8 cellular contexts compared by ENCODE assay signal in genomic region chr5:10563132-10563939, GRCh38. TPM values are rescaled to one million over a fixed set of nuclear protein-coding genes. Genes with fewer than 3 reads are reported as not detected.
A peak's percentile ranks its signal among the peaks of the same experiment; 100 is the strongest.
DNase-seq lines count a peak whose midpoint lies in the region; ATAC-seq and TF ChIP-seq lines count a peak whose summit lies in the region.

No MANE protein-coding gene starts in this region.

- TF ChIP-seq CTCF in dorsolateral prefrontal cortex (IDR thresholded peaks at IDR 0.05 in 54 of 56, conservative IDR thresholded peaks at IDR 0.05 in 2 of 56; ENCODE audit: low read depth in 1 of 56, partially characterized antibody in 56 of 56) = no peak
- no peak for TF ChIP-seq CTCF in mucosa of descending colon (IDR thresholded peaks at IDR 0.05)

- intact Hi-C loops in dorsolateral prefrontal cortex (cut with DNase I) = no loop called here
- intact Hi-C loops in mucosa of descending colon (cut with DNase I, micrococcal nuclease) = no loop called here

- peaks cover 0 to 25% (median 0%) of the 10 kb centered on the region in 45 donors for H3K27me3 ChIP-seq in dorsolateral prefrontal cortex

- no peaks in the 10 kb centered on the region for H3K9me3 Mint-ChIP-seq in stimulated activated naive B cell treated with anti-CD40 and anti-IgM and Interleukin-4, amounts not matched to agents 10 μg/mL and 1 μg/mL and 100 μg/mL, for 72 hours

- DNase-seq in 8988T (peak; percentile 63), T-helper 9 cell (peak; percentile 42), dorsolateral prefrontal cortex (peak in 1 of 10 donors; percentile 47), mucosa of descending colon (peak in 2 of 3 donors; percentile 63 to 74), SHP77 treated with DMSO at 0.1 percent for 48 hours (lab: John Stamatoyannopoulos, UW) (no peak)
- DNase-seq in stimulated activated naive B cell treated with anti-CD40 and anti-IgM and Interleukin-4, amounts not matched to agents 10 μg/mL and 1 μg/mL and 100 μg/mL, for 72 hours = peak; percentile 86

- H3K4me3 ChIP-seq in dorsolateral prefrontal cortex (peak overlapping the region; percentile 54 to 81 (median 72)), mucosa of descending colon (peak overlapping the region; percentile 30)

- peak overlapping the region in 50 of 59 donors; percentile 20 to 90 (median 73) for H3K27ac ChIP-seq in dorsolateral prefrontal cortex

- peaks cover 46 to 69% of the 10 kb centered on the region in 2 donors for H3K4me1 Mint-ChIP-seq in stimulated activated naive B cell treated with anti-CD40 and anti-IgM and Interleukin-4, amounts not matched to agents 10 μg/mL and 1 μg/mL and 100 μg/mL, for 72 hours

- peak; percentile 31 for ATAC-seq in GM18909 (IDR thresholded peaks at IDR 0.05; ENCODE audit: poor library complexity, unreplicated experiment)
- ATAC-seq in HG03135 (IDR thresholded peaks at IDR 0.05; ENCODE audit: unreplicated experiment) = peak; percentile 31
- peak; percentile 56 for ATAC-seq in mucosa of descending colon
- peak; percentile 40 to 44 for ATAC-seq in stimulated activated naive B cell treated with anti-CD40 and anti-IgM and Interleukin-4, amounts not matched to agents 10 μg/mL and 1 μg/mL and 100 μg/mL, for 72 hours (replicated peaks)

- H3K27ac Mint-ChIP-seq in stimulated activated naive B cell treated with anti-CD40 and anti-IgM and Interleukin-4, amounts not matched to agents 10 μg/mL and 1 μg/mL and 100 μg/mL, for 72 hours = peak overlapping the region; percentile 99

- H3K36me3 Mint-ChIP-seq in stimulated activated naive B cell treated with anti-CD40 and anti-IgM and Interleukin-4, amounts not matched to agents 10 μg/mL and 1 μg/mL and 100 μg/mL, for 72 hours = peaks cover 36% of the 10 kb centered on the region in 2 donors

- H3K36me3 ChIP-seq in mucosa of descending colon (ENCODE audit: low read depth) = no peaks in the 10 kb centered on the region

- H3K4me3 Mint-ChIP-seq in stimulated activated naive B cell treated with anti-CD40 and anti-IgM and Interleukin-4, amounts not matched to agents 10 μg/mL and 1 μg/mL and 100 μg/mL, for 72 hours = peak overlapping the region; percentile 78 to 91

- H3K27me3 Mint-ChIP-seq in stimulated activated naive B cell treated with anti-CD40 and anti-IgM and Interleukin-4, amounts not matched to agents 10 μg/mL and 1 μg/mL and 100 μg/mL, for 72 hours = no peaks in the 10 kb centered on the region

- peaks cover 14% of the 10 kb centered on the region for H3K4me1 ChIP-seq in mucosa of descending colon (ENCODE audit: low read depth)

- no peaks in the 10 kb centered on the region for H3K9me3 ChIP-seq in mucosa of descending colon

RNA-seq across cellular contexts. Expression of gene ANKRD33B, which starts 0.5 kb away (rescaled TPM):
- total RNA-seq in dorsolateral prefrontal cortex (10 to 100 TPM; 10.4 to 61.6 (median 31.4) TPM), mucosa of descending colon (1 to 10 TPM in 2 of 3 donors, under 1 TPM in 1; 0.96 to 3.3 (median 1.7) TPM)
